Comparison of ENCODE assay signal across 2 cellular contexts in genomic region chr3:111524486-111524885, GRCh38. TPM values are rescaled to one million over a fixed set of nuclear protein-coding genes. Genes with fewer than 3 reads are reported as not detected.
"Had no signal": no experiment of that assay in that cellular context is flagged by ENCODE, and none has a peak within 500 bp of the region (broad histone marks: within the 10 kb centered on the region; RNA-seq: fewer than 3 reads in every experiment).

No MANE protein-coding gene starts in this region.

RNA-seq across cellular contexts. Expression of gene CD96, which starts 17.5 kb away (rescaled TPM):
- total RNA-seq: NCI-H460, OCI-LY7 had no signal
